31 cellular contexts compared by ENCODE assay signal in genomic region chr18:38028941-38029340, GRCh38.
"Had no signal": no experiment of that assay in that cellular context is flagged by ENCODE, and none has a peak within 500 bp of the region (broad histone marks: within the 10 kb centered on the region; RNA-seq: fewer than 3 reads in every experiment).

No MANE protein-coding gene starts in this region.

- H3K27ac ChIP-seq: KMS-11, PC-9, RWPE1, SJCRH30, SK-N-MC had no signal

- H3K9me3 ChIP-seq: SJCRH30 had no signal

- ATAC-seq: Panc1, Right ventricle myocardium inferior, SK-N-SH treated with all-trans-retinoic acid at 6 μM for 48 hours, T-cell had no signal

- DNase-seq: Karpas-422, KBM-7, MM.1S, MV-4-11, NCI-H1092, NCI-H1105, NCI-H1417 treated with DMSO at 0.1 percent for 48 hours, NCI-H1436 treated with DMSO at 0.1 percent for 48 hours, NCI-H187 treated with DMSO at 0.1 percent for 48 hours, NCI-H2029, NCI-H2081 treated with DMSO at 0.1 percent for 48 hours, NCI-H2107, NCI-H2171, NCI-H226, NCI-H446 treated with DMSO at 0.1 percent for 48 hours, NCI-H510A, NCI-H524, NCI-H526, NCI-H69, NCI-H774, PC-9, SHP77, SIG-M5, SJCRH30, T-cell had no signal

- H3K36me3 ChIP-seq: SJCRH30 had no signal

- H3K27me3 ChIP-seq: SJCRH30 had no signal

- H3K4me3 ChIP-seq: PC-9, SJCRH30, SK-N-MC had no signal
